ENCODE assay signal across 6 cellular contexts in the genomic region with DNA sequence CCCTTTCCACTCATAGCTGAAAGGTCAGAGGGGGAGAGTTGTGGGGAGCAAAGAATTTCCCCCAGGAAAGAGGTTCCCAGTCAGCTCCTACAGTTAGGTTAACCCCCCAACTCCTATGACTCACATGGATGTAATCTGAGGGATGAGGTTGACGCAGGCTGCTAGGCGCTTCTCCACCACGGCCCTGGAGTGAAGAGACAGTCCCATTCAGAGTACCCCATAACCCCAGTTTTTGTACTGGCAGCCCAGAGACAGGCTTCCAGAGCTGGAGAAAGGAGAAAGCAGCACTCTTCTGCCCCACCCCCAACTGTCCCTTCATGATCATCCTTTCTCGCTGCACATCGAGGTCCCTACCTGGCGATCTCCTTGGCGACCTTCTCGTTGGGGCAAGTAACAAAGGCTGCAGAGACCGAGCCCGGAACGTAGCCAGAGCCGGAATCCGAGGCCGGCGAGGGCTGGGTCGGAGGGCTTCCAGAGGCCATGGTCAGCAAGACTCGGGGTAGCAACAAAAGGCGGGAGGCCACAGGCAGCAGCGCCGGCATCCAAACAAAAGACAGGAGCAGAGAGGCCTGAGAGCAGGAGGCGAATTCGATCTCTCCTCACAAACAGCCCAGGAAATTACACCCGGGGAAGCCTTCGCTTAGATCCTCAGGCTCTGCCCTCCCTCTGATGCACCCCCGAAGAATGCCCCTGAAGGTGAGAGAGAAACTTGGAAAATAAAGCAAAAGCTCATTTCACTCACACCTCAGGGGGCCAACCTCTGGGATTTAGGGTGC. TPM values are rescaled to one million over a fixed set of nuclear protein-coding genes. Genes with fewer than 3 reads are reported as not detected.
A peak's percentile ranks its signal among the peaks of the same experiment; 100 is the strongest.
DNase-seq lines count a peak whose midpoint lies in the region; TF ChIP-seq lines count a peak whose summit lies in the region.

No MANE protein-coding gene starts in this region.

- H3K4me3 ChIP-seq in neural cell (ENCODE audit: low read length) = peak overlapping the region; percentile 87

- H3K79me2 ChIP-seq in neural cell (replicated peaks; ENCODE audit: insufficient read depth, low read length) = peaks cover 46% of the 10 kb centered on the region

- POLR2A ChIA-PET in MCF 10A (lab: Yijun Ruan, JAX) = interaction anchor here (0.8 to 3.4 kb wide), 17 partner anchors 8 to 446 kb away, joined by 3 to 23 read pairs (median 8); partner anchors contain the start of genes BAK1, ITPR3, RPS18 and VPS52

- H3K9me2 ChIP-seq in neural cell (ENCODE audit: insufficient read depth, low read length) = no peaks in the 10 kb centered on the region

- H3K4me3 Mint-ChIP-seq in MCF 10A (ENCODE audit: unreplicated experiment) = peak overlapping the region; percentile 94

- H3K27me3 Mint-ChIP-seq in MCF 10A (ENCODE audit: insufficient read depth, unreplicated experiment) = no peaks in the 10 kb centered on the region

- no peaks in the 10 kb centered on the region for H3K9me3 ChIP-seq in neural cell (ENCODE audit: low read length)

- H3K4me2 ChIP-seq in neural cell (ENCODE audit: low read length) = peak overlapping the region; percentile 74

- no peak for TF ChIP-seq CTCF in MCF 10A (IDR thresholded peaks at IDR 0.05; ENCODE audit: unreplicated experiment)
- no peak for TF ChIP-seq CTCF in neural cell (IDR thresholded peaks at IDR 0.05; ENCODE audit: poor library complexity, severe bottlenecking)

- no peak for TF ChIP-seq RAD21 in neural cell (conservative IDR thresholded peaks at IDR 0.05)

- H3K27me3 ChIP-seq in neural cell (ENCODE audit: insufficient read depth, low read depth, low read length) = no peaks in the 10 kb centered on the region

- DNase-seq in activated CD8-positive, alpha-beta memory T cell treated with anti-CD3 and anti-CD28 coated beads, Interleukin-2, amount 50 U/mL, for 48 hours = peak; percentile 59
- DNase-seq in activated CD8-positive, alpha-beta memory T cell treated with anti-CD3 and anti-CD28 coated beads, Interleukin-2, amount 50 U/mL, for 4 hours = no peak
- DNase-seq in MCF 10A (ENCODE audit: unreplicated experiment) (peak; percentile 70), NCI-H2196 treated with DMSO at 0.1 percent for 48 hours (lab: John Stamatoyannopoulos, UW; ENCODE audit: unreplicated experiment) (no peak)
- DNase-seq in stimulated activated naive CD4-positive, alpha-beta T cell treated with Interleukin-2 at 50 U/mL for 16 hours (lab: John Stamatoyannopoulos, UW) = no peak

- H3K9ac ChIP-seq in neural cell (ENCODE audit: low read length) = peak overlapping the region; percentile 96

- peaks cover 4% of the 10 kb centered on the region for H3K36me3 ChIP-seq in neural cell (ENCODE audit: insufficient read depth, low read length)

- peak overlapping the region; percentile 98 for H3K27ac Mint-ChIP-seq in MCF 10A (ENCODE audit: low read depth, unreplicated experiment)

- H3F3A ChIP-seq in neural cell (ENCODE audit: insufficient read depth, low read length, poor library complexity, severe bottlenecking) = peaks cover 10% of the 10 kb centered on the region

- intact Hi-C loops in MCF 10A (cut with micrococcal nuclease) = no loop called here

- CTCF ChIA-PET in MCF 10A (lab: Yijun Ruan, JAX) = interaction anchor here (0.6 to 1.2 kb wide), 6 partner anchors 9 to 1869 kb away, joined by 3 to 4 read pairs (median 3); no protein-coding TSS in a partner anchor

- H2AFZ ChIP-seq in neural cell (ENCODE audit: low read depth, low read length) = peak overlapping the region; percentile 59

- H3K27ac ChIP-seq in neural cell (ENCODE audit: low read length) = peak overlapping the region; percentile 92

- H3K4me1 Mint-ChIP-seq in MCF 10A (ENCODE audit: insufficient read depth, unreplicated experiment) = peaks cover 32% of the 10 kb centered on the region

- no peaks in the 10 kb centered on the region for H3K9me3 Mint-ChIP-seq in MCF 10A (ENCODE audit: unreplicated experiment)

- BruUV-seq in MCF 10A (replicated peaks; lab: Mats Ljungman, UMichigan) = TSS peak; percentile 72

- TF ChIP-seq EP300 in neural cell (conservative IDR thresholded peaks at IDR 0.05; ENCODE audit: poor library complexity, severe bottlenecking) = no peak

- no peaks in the 10 kb centered on the region for H4K20me1 ChIP-seq in neural cell (ENCODE audit: insufficient read depth)

- H3K36me3 Mint-ChIP-seq in MCF 10A (ENCODE audit: insufficient read depth, unreplicated experiment) = peaks cover 41% of the 10 kb centered on the region

TF ChIP-seq in neural cell, 6 proteins besides CTCF, POLR2A, EP300 and RAD21:
- TF ChIP-seq SMC3 (conservative IDR thresholded peaks at IDR 0.05; ENCODE audit: poor library complexity) = no peak
- peak; percentile 85 for TF ChIP-seq REST (IDR thresholded peaks at IDR 0.05; ENCODE audit: borderline replicate concordance)
- no peak for TF ChIP-seq POLR2AphosphoS5 (IDR thresholded peaks at IDR 0.05)
- TF ChIP-seq TAF1 (IDR thresholded peaks at IDR 0.05; ENCODE audit: low read depth) = no peak

RNA-seq across cellular contexts. Expression of gene CUTA, which starts 0.6 kb away (rescaled TPM):
- total RNA-seq in MCF 10A (2022) = 212 and 231 TPM in 2 replicates
- polyA plus RNA-seq in neural cell = 341 and 343 TPM in 2 replicates
- polyA minus RNA-seq in neural cell = 124 and 125 TPM in 2 replicates

RNA-seq across cellular contexts. Expression of gene SYNGAP1, which starts 2.5 kb away (rescaled TPM):
- total RNA-seq in MCF 10A (2022) = 6.7 and 9.9 TPM in 2 replicates
- 4.3 and 5.9 TPM in 2 replicates for polyA plus RNA-seq in neural cell
- polyA minus RNA-seq in neural cell = 24.0 and 24.1 TPM in 2 replicates

RNA-seq across cellular contexts. Expression of gene PHF1, which starts 6.5 kb away (rescaled TPM):
- total RNA-seq in MCF 10A (2022) = 28.9 and 33.9 TPM in 2 replicates
- polyA plus RNA-seq in neural cell = 102 and 112 TPM in 2 replicates
- 33.4 and 34.6 TPM in 2 replicates for polyA minus RNA-seq in neural cell

RNA-seq across cellular contexts. Expression of gene KIFC1, which starts 25.7 kb away (rescaled TPM):
- total RNA-seq in MCF 10A (2022) = 20.3 and 27.1 TPM in 2 replicates
- 0.52 and 2.1 TPM in 2 replicates for polyA plus RNA-seq in neural cell
- polyA minus RNA-seq in neural cell = 1.2 and 1.4 TPM in 2 replicates

RNA-seq across cellular contexts. Expression of gene ZBTB9, which starts 37.1 kb away (rescaled TPM):
- total RNA-seq in MCF 10A (2022) = 7.5 and 8.3 TPM in 2 replicates
- polyA plus RNA-seq in neural cell = 6.8 and 7.7 TPM in 2 replicates
- 15.2 and 18.3 TPM in 2 replicates for polyA minus RNA-seq in neural cell

Comparison
In these comparisons a context has a peak if more than half of its experiments do, and no peak if none do; other contexts are left out.
1. DNase-seq: peak in activated CD8-positive, alpha-beta memory T cell treated with anti-CD3 and anti-CD28 coated beads, Interleukin-2, amount 50 U/mL, for 48 hours (single experiment) and MCF 10A (single experiment); none in activated CD8-positive, alpha-beta memory T cell treated with anti-CD3 and anti-CD28 coated beads, Interleukin-2, amount 50 U/mL, for 4 hours (single experiment), NCI-H2196 treated with DMSO at 0.1 percent for 48 hours (single experiment) and stimulated activated naive CD4-positive, alpha-beta T cell treated with Interleukin-2 at 50 U/mL for 16 hours (single experiment).